Comparison of ENCODE assay signal across 8 cellular contexts in the genomic region with DNA sequence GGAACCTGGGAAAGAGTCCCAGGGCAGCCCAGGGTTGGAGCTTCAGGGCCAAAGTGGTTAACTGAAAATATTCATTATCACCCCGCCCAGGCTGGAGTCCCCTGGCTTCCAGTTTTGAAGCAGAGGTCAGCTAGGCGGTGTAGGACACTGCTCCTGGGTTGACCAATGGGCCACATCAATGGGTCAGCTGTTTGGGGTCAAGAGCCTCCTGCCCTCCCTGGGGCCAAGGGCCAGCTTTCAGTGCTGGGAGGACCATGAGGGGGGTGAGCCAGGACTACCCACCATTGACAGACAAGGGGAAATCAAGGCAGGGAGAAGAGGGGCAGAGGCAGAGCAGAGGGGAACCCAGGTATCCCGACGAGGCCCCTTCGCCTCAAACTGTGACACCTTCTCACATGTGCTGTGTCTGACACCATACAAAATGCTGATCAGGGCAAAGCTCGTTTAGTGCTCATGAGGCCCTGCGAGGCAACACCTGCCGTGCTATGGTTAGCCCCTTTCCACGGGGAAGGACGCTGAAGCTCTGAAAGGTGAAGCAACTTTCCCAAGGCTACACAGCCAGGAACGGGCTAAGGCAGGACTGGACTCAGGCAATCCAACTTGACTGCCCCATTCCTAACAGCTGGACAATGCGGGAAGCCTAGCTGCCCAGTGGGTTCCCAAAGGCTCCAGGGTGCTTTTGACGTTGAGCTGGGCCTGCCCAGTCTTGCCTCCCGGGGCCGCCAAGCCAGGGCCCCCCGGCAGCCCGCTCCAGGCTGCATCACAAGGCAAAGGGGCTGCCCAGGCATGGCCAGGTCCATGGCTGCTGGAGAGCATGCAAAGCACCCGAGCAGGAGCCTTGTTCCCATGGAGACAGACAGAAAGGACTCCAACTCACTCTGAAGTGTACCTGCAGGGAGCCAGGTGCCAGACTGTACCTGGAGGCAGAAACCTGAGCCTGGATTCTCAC. TPM values are rescaled to one million over a fixed set of nuclear protein-coding genes. Genes with fewer than 3 reads are reported as not detected.
DNase-seq lines count a peak whose midpoint lies in the region; ATAC-seq and TF ChIP-seq lines count a peak whose summit lies in the region.

No MANE protein-coding gene starts in this region.

- H3K36me3 ChIP-seq in tibial nerve = no peaks in the 10 kb centered on the region

- peaks cover 0 to 90% (median 63%) of the 10 kb centered on the region in 4 donors for H3K4me1 ChIP-seq in tibial nerve

- peak; percentile 43 for ATAC-seq in WTC11
- ATAC-seq in HG02678 (IDR thresholded peaks at IDR 0.05; ENCODE audit: unreplicated experiment) = no peak

- no peak for TF ChIP-seq CTCF in WTC11 (IDR thresholded peaks at IDR 0.05)
- TF ChIP-seq CTCF in tibial nerve (IDR thresholded peaks at IDR 0.05) = no peak

- POLR2A ChIA-PET in WTC11 (lab: Charles Lee) = no interaction called here

- H3K36me3 Mint-ChIP-seq in activated naive CD4-positive, alpha-beta T cell treated with anti-CD3 and anti-CD28 coated beads, Interleukin-2, amount 10 ng/mL, durations not matched to agents 7 days and 5 days = peaks cover 40% of the 10 kb centered on the region
- no peaks in the 10 kb centered on the region for H3K36me3 Mint-ChIP-seq in WTC11

- TF ChIP-seq EP300 in tibial nerve (IDR thresholded peaks at IDR 0.05) = no peak

- peak overlapping the region; percentile 87 for H3K27ac Mint-ChIP-seq in activated naive CD4-positive, alpha-beta T cell treated with anti-CD3 and anti-CD28 coated beads, Interleukin-2, amount 10 ng/mL, durations not matched to agents 7 days and 5 days
- H3K27ac Mint-ChIP-seq in WTC11 = no peak overlapping the region

- no peaks in the 10 kb centered on the region for H3K27me3 ChIP-seq in tibial nerve

- peaks cover 77% of the 10 kb centered on the region for H3K4me1 Mint-ChIP-seq in activated naive CD4-positive, alpha-beta T cell treated with anti-CD3 and anti-CD28 coated beads, Interleukin-2, amount 10 ng/mL, durations not matched to agents 7 days and 5 days
- H3K4me1 Mint-ChIP-seq in WTC11 = peaks cover 13% of the 10 kb centered on the region

- H3K27me3 Mint-ChIP-seq in activated naive CD4-positive, alpha-beta T cell treated with anti-CD3 and anti-CD28 coated beads, Interleukin-2, amount 10 ng/mL, durations not matched to agents 7 days and 5 days = no peaks in the 10 kb centered on the region
- H3K27me3 Mint-ChIP-seq in WTC11 (ENCODE audit: low read depth) = peaks cover 39% of the 10 kb centered on the region

- no peak for TF ChIP-seq POLR2A in tibial nerve (IDR thresholded peaks at IDR 0.05)

- H3K9me3 ChIP-seq in tibial nerve = no peaks in the 10 kb centered on the region

- H3K27ac ChIP-seq in tibial nerve = peak overlapping the region; percentile 75 to 96 (median 96)

- H3K4me3 Mint-ChIP-seq in activated naive CD4-positive, alpha-beta T cell treated with anti-CD3 and anti-CD28 coated beads, Interleukin-2, amount 10 ng/mL, durations not matched to agents 7 days and 5 days = peak overlapping the region; percentile 92
- peak overlapping the region; percentile 36; the same call in 1 of the 2 replicates for H3K4me3 Mint-ChIP-seq in WTC11

- no peaks in the 10 kb centered on the region for H3K9me3 Mint-ChIP-seq in activated naive CD4-positive, alpha-beta T cell treated with anti-CD3 and anti-CD28 coated beads, Interleukin-2, amount 10 ng/mL, durations not matched to agents 7 days and 5 days
- no peaks in the 10 kb centered on the region for H3K9me3 Mint-ChIP-seq in WTC11

- CTCF ChIA-PET in activated naive CD4-positive, alpha-beta T cell treated with anti-CD3 and anti-CD28 coated beads, Interleukin-2, amount 10 ng/mL, durations not matched to agents 7 days and 5 days (lab: Charles Lee) = interaction anchor here (0.6 to 7.3 kb wide), 9 partner anchors 9 to 72 kb away, joined by 3 to 41 read pairs (median 4); no protein-coding TSS in a partner anchor
- CTCF ChIA-PET in WTC11 (lab: Charles Lee) = interaction anchor here (1.1 to 4.9 kb wide), 5 partner anchors 13 to 72 kb away, joined by 3 to 30 read pairs (median 4); no protein-coding TSS in a partner anchor

- WGBS in tibial nerve, 2 donors = 69 to 76% methylated on average over 15 to 16 of the region's 18 CpGs

- peak overlapping the region; percentile 49 to 87 (median 83) for H3K4me3 ChIP-seq in tibial nerve

- peak; percentile 13 for DNase-seq in activated naive CD4-positive, alpha-beta T cell treated with anti-CD3 and anti-CD28 coated beads, Interleukin-2, amount 10 ng/mL, durations not matched to agents 7 days and 5 days
- no peak for DNase-seq in activated naive CD4-positive, alpha-beta T cell treated with Interleukin-2 at 50 U/mL for 16 hours
- no peak for DNase-seq in WTC11 (ENCODE audit: low spot score)
- peak; percentile 72 for DNase-seq in left kidney (ENCODE audit: low read depth, low spot score)
- no peak for DNase-seq in tibial nerve (ENCODE audit: low spot score in 2 of 2)
- DNase-seq in stimulated activated CD4-positive, alpha-beta T cell treated with anti-CD3 and anti-CD28 coated beads, Interleukin-4, amount 100 ng/mL, for 4 hours = no peak
- DNase-seq in cerebellum (ENCODE audit: low spot score) = no peak

TF ChIP-seq in WTC11, 78 proteins besides CTCF, POLR2A, EP300 and RAD21 (continues in another document):
- TF ChIP-seq, protein P1, sequence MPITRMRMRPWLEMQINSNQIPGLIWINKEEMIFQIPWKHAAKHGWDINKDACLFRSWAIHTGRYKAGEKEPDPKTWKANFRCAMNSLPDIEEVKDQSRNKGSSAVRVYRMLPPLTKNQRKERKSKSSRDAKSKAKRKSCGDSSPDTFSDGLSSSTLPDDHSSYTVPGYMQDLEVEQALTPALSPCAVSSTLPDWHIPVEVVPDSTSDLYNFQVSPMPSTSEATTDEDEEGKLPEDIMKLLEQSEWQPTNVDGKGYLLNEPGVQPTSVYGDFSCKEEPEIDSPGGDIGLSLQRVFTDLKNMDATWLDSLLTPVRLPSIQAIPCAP (CRISPR knock-in tag; IDR thresholded peaks at IDR 0.05) = no peak
- TF ChIP-seq ESRRA (CRISPR knock-in tag; IDR thresholded peaks at IDR 0.05; ENCODE audit: borderline replicate concordance) (no peak), EMX1 (CRISPR knock-in tag; IDR thresholded peaks at IDR 0.05) (no peak), SMAD4 (CRISPR knock-in tag; IDR thresholded peaks at IDR 0.05) (no peak), ZNF317 (CRISPR knock-in tag; IDR thresholded peaks at IDR 0.05; ENCODE audit: borderline replicate concordance, low read depth) (no peak), TP53 (CRISPR knock-in tag; IDR thresholded peaks at IDR 0.05) (no peak), FOXK1 (CRISPR knock-in tag; IDR thresholded peaks at IDR 0.05) (no peak), ETV6 (CRISPR knock-in tag; IDR thresholded peaks at IDR 0.05) (no peak), IRF2 (CRISPR knock-in tag; IDR thresholded peaks at IDR 0.05; ENCODE audit: borderline replicate concordance, low read depth) (no peak), KAT7 (CRISPR knock-in tag; IDR thresholded peaks at IDR 0.05; ENCODE audit: borderline replicate concordance) (no peak), ZNF232 (CRISPR knock-in tag; IDR thresholded peaks at IDR 0.05) (no peak), ELF4 (CRISPR knock-in tag; IDR thresholded peaks at IDR 0.05; ENCODE audit: low read depth) (no peak)
- TF ChIP-seq, protein P2, sequence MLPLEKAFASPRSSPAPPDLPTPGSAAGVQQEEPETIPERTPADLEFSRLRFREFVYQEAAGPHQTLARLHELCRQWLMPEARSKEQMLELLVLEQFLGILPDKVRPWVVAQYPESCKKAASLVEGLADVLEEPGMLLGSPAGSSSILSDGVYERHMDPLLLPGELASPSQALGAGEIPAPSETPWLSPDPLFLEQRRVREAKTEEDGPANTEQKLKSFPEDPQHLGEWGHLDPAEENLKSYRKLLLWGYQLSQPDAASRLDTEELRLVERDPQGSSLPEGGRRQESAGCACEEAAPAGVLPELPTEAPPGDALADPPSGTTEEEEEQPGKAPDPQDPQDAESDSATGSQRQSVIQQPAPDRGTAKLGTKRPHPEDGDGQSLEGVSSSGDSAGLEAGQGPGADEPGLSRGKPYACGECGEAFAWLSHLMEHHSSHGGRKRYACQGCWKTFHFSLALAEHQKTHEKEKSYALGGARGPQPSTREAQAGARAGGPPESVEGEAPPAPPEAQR (CRISPR knock-in tag; IDR thresholded peaks at IDR 0.05) = no peak
- TF ChIP-seq, protein P3, sequence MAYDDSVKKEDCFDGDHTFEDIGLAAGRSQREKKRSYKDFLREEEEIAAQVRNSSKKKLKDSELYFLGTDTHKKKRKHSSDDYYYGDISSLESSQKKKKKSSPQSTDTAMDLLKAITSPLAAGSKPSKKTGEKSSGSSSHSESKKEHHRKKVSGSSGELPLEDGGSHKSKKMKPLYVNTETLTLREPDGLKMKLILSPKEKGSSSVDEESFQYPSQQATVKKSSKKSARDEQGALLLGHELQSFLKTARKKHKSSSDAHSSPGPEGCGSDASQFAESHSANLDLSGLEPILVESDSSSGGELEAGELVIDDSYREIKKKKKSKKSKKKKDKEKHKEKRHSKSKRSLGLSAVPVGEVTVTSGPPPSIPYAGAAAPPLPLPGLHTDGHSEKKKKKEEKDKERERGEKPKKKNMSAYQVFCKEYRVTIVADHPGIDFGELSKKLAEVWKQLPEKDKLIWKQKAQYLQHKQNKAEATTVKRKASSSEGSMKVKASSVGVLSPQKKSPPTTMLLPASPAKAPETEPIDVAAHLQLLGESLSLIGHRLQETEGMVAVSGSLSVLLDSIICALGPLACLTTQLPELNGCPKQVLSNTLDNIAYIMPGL (CRISPR knock-in tag; IDR thresholded peaks at IDR 0.05) = no peak
- TF ChIP-seq, protein P4, sequence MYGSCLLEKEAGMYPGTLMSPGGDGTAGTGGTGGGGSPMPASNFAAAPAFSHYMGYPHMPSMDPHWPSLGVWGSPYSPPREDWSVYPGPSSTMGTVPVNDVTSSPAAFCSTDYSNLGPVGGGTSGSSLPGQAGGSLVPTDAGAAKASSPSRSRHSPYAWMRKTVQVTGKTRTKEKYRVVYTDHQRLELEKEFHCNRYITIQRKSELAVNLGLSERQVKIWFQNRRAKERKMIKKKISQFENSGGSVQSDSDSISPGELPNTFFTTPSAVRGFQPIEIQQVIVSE (CRISPR knock-in tag; IDR thresholded peaks at IDR 0.05; ENCODE audit: borderline replicate concordance) = no peak
- TF ChIP-seq, protein P5, sequence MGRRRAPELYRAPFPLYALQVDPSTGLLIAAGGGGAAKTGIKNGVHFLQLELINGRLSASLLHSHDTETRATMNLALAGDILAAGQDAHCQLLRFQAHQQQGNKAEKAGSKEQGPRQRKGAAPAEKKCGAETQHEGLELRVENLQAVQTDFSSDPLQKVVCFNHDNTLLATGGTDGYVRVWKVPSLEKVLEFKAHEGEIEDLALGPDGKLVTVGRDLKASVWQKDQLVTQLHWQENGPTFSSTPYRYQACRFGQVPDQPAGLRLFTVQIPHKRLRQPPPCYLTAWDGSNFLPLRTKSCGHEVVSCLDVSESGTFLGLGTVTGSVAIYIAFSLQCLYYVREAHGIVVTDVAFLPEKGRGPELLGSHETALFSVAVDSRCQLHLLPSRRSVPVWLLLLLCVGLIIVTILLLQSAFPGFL (CRISPR knock-in tag; IDR thresholded peaks at IDR 0.05; ENCODE audit: borderline replicate concordance) = no peak

RNA-seq across cellular contexts. Expression of a gene that starts 2.0 kb away (rescaled TPM):
- total RNA-seq in WTC11 (2021) (0.21 to 0.34 TPM (median 0.24 TPM) in 3 replicates), tibial nerve (100 to 1,000 TPM in 1 of 4 donors, 10 to 100 TPM in 3; 71.0 to 106 (median 87.5) TPM), cerebellum (3.0 TPM)

RNA-seq across cellular contexts. Expression of a gene that starts 20.4 kb away (rescaled TPM):
- total RNA-seq in WTC11 (2021) = 72.8 to 78.3 TPM (median 76.2 TPM) in 3 replicates
- 10 to 100 TPM; 26.4 to 44.7 (median 34.6) TPM for total RNA-seq in tibial nerve
- 20.3 TPM for total RNA-seq in cerebellum

Comparison
In these comparisons a context has a peak if more than half of its experiments do, and no peak if none do; other contexts are left out.
1. DNase-seq: peak in activated naive CD4-positive, alpha-beta T cell treated with anti-CD3 and anti-CD28 coated beads, Interleukin-2, amount 10 ng/mL, durations not matched to agents 7 days and 5 days (single experiment) and left kidney (single experiment); none in activated naive CD4-positive, alpha-beta T cell treated with Interleukin-2 at 50 U/mL for 16 hours (single experiment), WTC11 (single experiment), tibial nerve (0 of 2), stimulated activated CD4-positive, alpha-beta T cell treated with anti-CD3 and anti-CD28 coated beads, Interleukin-4, amount 100 ng/mL, for 4 hours (0 of 2) and cerebellum (single experiment).
2. RNA of a gene that starts 2.0 kb away (total RNA-seq): 71.0 to 106 TPM in tibial nerve; 3.0 TPM in cerebellum (single experiment) and 0.21 to 0.34 TPM in WTC11; every median in the first group is over 10 times any median in the second.